In genomic region chr4:88573995-88574394, GRCh38 we compare ENCODE assay signal across 1 cellular context.
TF ChIP-seq lines count a peak whose summit lies in the region.

No MANE protein-coding gene starts in this region.

TF ChIP-seq in HEK293, 187 proteins besides CTCF, POLR2A, EP300 and RAD21:
- TF ChIP-seq ZBTB11 (tag by site-specific recombination; conservative IDR thresholded peaks at IDR 0.05; ENCODE audit: low read depth) (peak; percentile 33; the same call in 1 of the 2 replicates), SCRT2 (tag by site-specific recombination; IDR thresholded peaks at IDR 0.05) (no peak)
